ENCODE assay signal across 1 cellular context in genomic region chr16:2199621-2200139, GRCh38.
A peak's percentile ranks its signal among the peaks of the same experiment; 100 is the strongest.
TF ChIP-seq lines count a peak whose summit lies in the region.

No MANE protein-coding gene starts in this region.

TF ChIP-seq in HepG2, 621 proteins besides CTCF, POLR2A, EP300 and RAD21:
- TF ChIP-seq ZNF781 (CRISPR knock-in tag; IDR thresholded peaks at IDR 0.05; ENCODE audit: borderline replicate concordance, not compliant biosample characterization) = no peak
- TF ChIP-seq GABPB1 (CRISPR knock-in tag; IDR thresholded peaks at IDR 0.05) = 0 out of 2 replicates have a peak, but pooled peaks have one; percentile 20
- TF ChIP-seq CHD4 (IDR thresholded peaks at IDR 0.05; ENCODE audit: borderline replicate concordance, low read length) = no peak
